In genomic region chr4:123621072-123621705, GRCh38 we compare ENCODE assay signal across 14 cellular contexts.
DNase-seq lines count a peak whose midpoint lies in the region; ATAC-seq, FAIRE-seq and TF ChIP-seq lines count a peak whose summit lies in the region.
"Had no signal": no experiment of that assay in that cellular context is flagged by ENCODE, and none has a peak within 500 bp of the region (broad histone marks: within the 10 kb centered on the region; RNA-seq: fewer than 3 reads in every experiment).

No MANE protein-coding gene starts in this region.

- no peaks in the 10 kb centered on the region for H3K27me3 Mint-ChIP-seq in nephron (ENCODE audit: low read depth)
- no peaks in the 10 kb centered on the region for H3K27me3 Mint-ChIP-seq in CD4-positive, alpha-beta T cell
- H3K27me3 Mint-ChIP-seq: naive thymus-derived CD8-positive, alpha-beta T cell had no signal

- no peak for FAIRE-seq in urothelium cell line (lab: Jason Lieb, UNC)

- H3K27me3 ChIP-seq in BLaER1 (no peaks in the 10 kb centered on the region), GM23248 (replicated peaks; ENCODE audit: insufficient read depth) (no peaks in the 10 kb centered on the region)
- no peaks in the 10 kb centered on the region for H3K27me3 ChIP-seq in CD4-positive, alpha-beta T cell (ENCODE audit: control insufficient read depth, insufficient read depth, low read length)
- H3K27me3 ChIP-seq: suprapubic skin had no signal

- no peaks in the 10 kb centered on the region for H3K9me3 Mint-ChIP-seq in nephron
- no peaks in the 10 kb centered on the region for H3K9me3 Mint-ChIP-seq in CD4-positive, alpha-beta T cell
- H3K9me3 Mint-ChIP-seq: naive thymus-derived CD8-positive, alpha-beta T cell had no signal

- H3K4me1 Mint-ChIP-seq in nephron, result peaks cover 29% of the 10 kb centered on the region
- H3K4me1 Mint-ChIP-seq in CD4-positive, alpha-beta T cell (ENCODE audit: low read depth), result peaks cover 21% of the 10 kb centered on the region

- H3K9ac ChIP-seq in BLaER1 (no peak overlapping the region), GM23248 (no peak overlapping the region)

- POLR2A ChIA-PET in CD4-positive, alpha-beta T cell (lab: Charles Lee), result no interaction called here

- H3K79me2 ChIP-seq in GM23248 (ENCODE audit: insufficient read depth), result no peaks in the 10 kb centered on the region

- peaks cover 51% of the 10 kb centered on the region for H3K4me1 ChIP-seq in BLaER1
- H3K4me1 ChIP-seq in GM23248 (ENCODE audit: insufficient read depth), result no peaks in the 10 kb centered on the region

- WGBS in GM23248 (ENCODE audit: low coverage in 1 of 2, low lambda C conversion rate in 2 of 2, missing lambda C conversion rate in 2 of 2), 2 experiments, result 84 to 91% methylated on average over 5 of the region's 5 CpGs

- intact Hi-C loops in CD4-positive, alpha-beta T cell (cut with DNase I, micrococcal nuclease), result no loop called here

- no peaks in the 10 kb centered on the region for H3K9me2 ChIP-seq in GM23248 (ENCODE audit: insufficient read depth)

- H2AFZ ChIP-seq in GM23248, result no peak overlapping the region

- H3K36me3 Mint-ChIP-seq in nephron (ENCODE audit: low read depth), result no peaks in the 10 kb centered on the region
- no peaks in the 10 kb centered on the region for H3K36me3 Mint-ChIP-seq in CD4-positive, alpha-beta T cell (ENCODE audit: low read depth)
- H3K36me3 Mint-ChIP-seq: naive thymus-derived CD8-positive, alpha-beta T cell had no signal

- peak overlapping the region; percentile 73 for H3K4me2 ChIP-seq in BLaER1
- no peak overlapping the region for H3K4me2 ChIP-seq in GM23248 (ENCODE audit: unreplicated experiment)

- peak overlapping the region; percentile 64 to 84 (median 75) for H3K27ac Mint-ChIP-seq in nephron
- no peak overlapping the region for H3K27ac Mint-ChIP-seq in CD4-positive, alpha-beta T cell

- no peaks in the 10 kb centered on the region for H3K36me3 ChIP-seq in BLaER1
- H3K36me3 ChIP-seq in GM23248 (ENCODE audit: low read depth), result no peaks in the 10 kb centered on the region
- H3K36me3 ChIP-seq: suprapubic skin had no signal

- no peak for ATAC-seq in CD4-positive, alpha-beta T cell (ENCODE audit: poor library complexity)
- ATAC-seq: HCT116; naive thymus-derived CD8-positive, alpha-beta T cell had no signal

- in situ Hi-C loops in GM23248 (cut with MboI), result no loop called here

- no peak for TF ChIP-seq CTCF in nephron (IDR thresholded peaks at IDR 0.05; ENCODE audit: unreplicated experiment in 3 of 3)
- no peak for TF ChIP-seq CTCF in CD4-positive, alpha-beta T cell (IDR thresholded peaks at IDR 0.05)

- H3K4me3 ChIP-seq in BLaER1, result no peak overlapping the region
- H3K4me3 ChIP-seq in GM23248, result no peak overlapping the region
- H3K4me3 ChIP-seq: suprapubic skin had no signal

- H3K9me3 ChIP-seq in BLaER1 (0 out of 2 replicates have a peak, but pooled peaks cover 5% of the 10 kb centered on the region), GM23248 (ENCODE audit: low read depth) (no peaks in the 10 kb centered on the region)
- H3K9me3 ChIP-seq in CD4-positive, alpha-beta T cell (ENCODE audit: control insufficient read depth, low read length), result no peaks in the 10 kb centered on the region
- H3K9me3 ChIP-seq: suprapubic skin had no signal

- no peak overlapping the region for H3K4me3 Mint-ChIP-seq in nephron
- H3K4me3 Mint-ChIP-seq in CD4-positive, alpha-beta T cell, result no peak overlapping the region
- H3K4me3 Mint-ChIP-seq: naive thymus-derived CD8-positive, alpha-beta T cell had no signal

- CTCF ChIA-PET in CD4-positive, alpha-beta T cell (lab: Charles Lee), result no interaction called here

- H4K20me1 ChIP-seq in BLaER1, result no peaks in the 10 kb centered on the region
- no peaks in the 10 kb centered on the region for H4K20me1 ChIP-seq in GM23248 (ENCODE audit: insufficient read depth)

- no peaks in the 10 kb centered on the region for H3F3A ChIP-seq in GM23248 (ENCODE audit: insufficient read depth)

- 0 out of 2 replicates have a peak overlapping the region, but pooled peaks have one; percentile 20 for H3K27ac ChIP-seq in BLaER1
- H3K27ac ChIP-seq in CD4-positive, alpha-beta T cell (ENCODE audit: low read depth, low read length), result no peak overlapping the region
- H3K27ac ChIP-seq in GM23248, result no peak overlapping the region
- H3K27ac ChIP-seq: C4-2B, suprapubic skin had no signal

- DNase-seq in MV-4-11 (lab: John Stamatoyannopoulos, UW), result peak; percentile 90
- DNase-seq in fibroblast of peridontal ligament (ENCODE audit: extremely low read depth), result peak; percentile 34
- no peak for DNase-seq in CD4-positive, alpha-beta T cell
- DNase-seq in COLO829 (ENCODE audit: low spot score), result no peak
- DNase-seq in GM23248, result no peak
- DNase-seq in urothelium cell line (ENCODE audit: low spot score), result no peak
- DNase-seq: activated naive CD4-positive, alpha-beta T cell treated with anti-CD3 and anti-CD28 coated beads, Interleukin-2, amount 50 U/mL, for 16 hours; naive thymus-derived CD8-positive, alpha-beta T cell; NCI-H524 treated with DMSO at 0.1 percent for 48 hours had no signal

Comparison
In these comparisons a context has a peak if more than half of its experiments do, and no peak if none do; other contexts are left out.
1. DNase-seq: peak in MV-4-11 (single experiment) and fibroblast of peridontal ligament (single experiment); none in CD4-positive, alpha-beta T cell (0 of 10), COLO829 (single experiment), GM23248 (single experiment) and urothelium cell line (single experiment).